ENCODE assay signal across 31 cellular contexts in genomic region chr5:43959148-43959547, GRCh38.
"Had no signal": no experiment of that assay in that cellular context is flagged by ENCODE, and none has a peak within 500 bp of the region (broad histone marks: within the 10 kb centered on the region; RNA-seq: fewer than 3 reads in every experiment).

No MANE protein-coding gene starts in this region.

- FAIRE-seq: bronchial epithelial cell, TTC549 had no signal

- H3K4me3 ChIP-seq: ascending aorta, cardiac muscle cell had no signal

- ATAC-seq: activated CD8-positive, alpha-beta T cell treated with anti-CD3 and anti-CD28 coated beads for 36 hours; activated naive CD8-positive, alpha-beta T cell treated with anti-CD3 and anti-CD28 coated beads, Interleukin-2, amount 50 U/mL, for 24 hours; activated T-cell treated with anti-CD3 and anti-CD28 coated beads, Interleukin-2, amount 50 U/mL, for 4 hours; activated T-cell treated with anti-CD3 and anti-CD28 coated beads, Interleukin-2, amount 50 U/mL, for 72 hours; activated T-helper 17 cell treated with anti-CD3 and anti-CD28 coated beads, Interleukin-2, amount 50 U/mL, for 72 hours had no signal

- DNase-seq: activated B cell treated with CpG ODN at 0.5 μM for 24 hours; activated CD4-positive, alpha-beta memory T cell treated with anti-CD3 and anti-CD28 coated beads for 36 hours; activated CD4-positive, alpha-beta T cell treated with anti-CD3 and anti-CD28 coated beads for 4 hours; activated CD4-positive, alpha-beta T cell treated with anti-CD3 and anti-CD28 coated beads, Interleukin-2, amount 10 ng/mL, durations not matched to agents 24 days and 14 days; activated CD4-positive, alpha-beta T cell treated with anti-CD3 and anti-CD28 coated beads, Interleukin-2, amount 50 U/mL, for 1 hour; activated CD4-positive, alpha-beta T cell treated with anti-CD3 and anti-CD28 coated beads, Interleukin-2, amount 50 U/mL, for 4 hours; activated CD4-positive, CD25-positive, alpha-beta regulatory T cell treated with anti-CD3 and anti-CD28 coated beads, Interleukin-2, amount 50 U/mL, for 72 hours; activated CD8-positive, alpha-beta memory T cell treated with anti-CD3 and anti-CD28 coated beads, Interleukin-2, amount 50 U/mL, for 4 hours; activated CD8-positive, alpha-beta T cell treated with anti-CD3 and anti-CD28 coated beads for 36 hours; activated effector memory CD4-positive, alpha-beta T cell treated with anti-CD3 and anti-CD28 coated beads, Interleukin-2, amount 50 U/mL, for 16 hours; activated gamma-delta T cell treated with Interleukin-2 at 50 U/mL for 16 hours; activated naive CD4-positive, alpha-beta T cell; activated naive CD4-positive, alpha-beta T cell treated with anti-CD3 and anti-CD28 coated beads, Interleukin-2, amount 10 ng/mL, durations not matched to agents 7 days and 5 days; activated naive CD8-positive, alpha-beta T cell treated with anti-CD3 and anti-CD28 coated beads, Interleukin-2, amount 10 ng/mL, durations not matched to agents 7 days and 5 days; activated naive CD8-positive, alpha-beta T cell treated with anti-CD3 and anti-CD28 coated beads, Interleukin-2, amount 50 U/mL, for 24 hours; activated T-cell treated with anti-CD3 and anti-CD28 coated beads for 4 hours; activated T-cell treated with anti-CD3 and anti-CD28 coated beads, Interleukin-2, amount 50 U/mL, for 1 hour; activated T-cell treated with anti-CD3 and anti-CD28 coated beads, Interleukin-2, amount 50 U/mL, for 4 hours; activated T-cell treated with anti-CD3 and anti-CD28 coated beads, Interleukin-2, amount 50 U/mL, for 72 hours; amygdala; anterior cingulate cortex; caudate nucleus; cerebellar nuclear complex; T-helper 2 cell; T-helper 9 cell had no signal

- H3K27ac ChIP-seq: ascending aorta, cardiac muscle cell, VCaP had no signal

- H3K36me3 ChIP-seq: ascending aorta, cardiac muscle cell had no signal

- H3K4me1 ChIP-seq: ascending aorta had no signal

- H3K27me3 ChIP-seq: ascending aorta, cardiac muscle cell had no signal

- H3K9me3 ChIP-seq: ascending aorta had no signal
